Comparison of ENCODE assay signal across 16 cellular contexts in genomic region chr2:224968051-224968450, GRCh38.
DNase-seq lines count a peak whose midpoint lies in the region; ATAC-seq and TF ChIP-seq lines count a peak whose summit lies in the region.
"Had no signal": no experiment of that assay in that cellular context is flagged by ENCODE, and none has a peak within 500 bp of the region (broad histone marks: within the 10 kb centered on the region; RNA-seq: fewer than 3 reads in every experiment).

No MANE protein-coding gene starts in this region.

- TF ChIP-seq CTCF in activated CD8-positive, alpha-beta T cell treated with anti-CD3 and anti-CD28 coated beads for 36 hours (IDR thresholded peaks at IDR 0.05): no peak
- no peak for TF ChIP-seq CTCF in fibroblast of lung (conservative IDR thresholded peaks at IDR 0.05 in 1 of 2, IDR thresholded peaks at IDR 0.05 in 1 of 2; ENCODE audit: low read depth in 1 of 2, low read length in 2 of 2)

- peaks cover 2% of the 10 kb centered on the region for H3K79me2 ChIP-seq in fibroblast of lung (ENCODE audit: control insufficient read depth, insufficient read depth, low read length)

- no peak overlapping the region for H3K4me3 ChIP-seq in fibroblast of lung (replicated peaks in 1 of 4; ENCODE audit: control extremely low read depth in 1 of 4, insufficient read depth in 1 of 4, low read depth in 3 of 4, low read length in 4 of 4)
- H3K4me3 ChIP-seq: K562 had no signal

- H3K27ac ChIP-seq in fibroblast of lung (ENCODE audit: insufficient read depth, low read length): no peak overlapping the region
- H3K27ac ChIP-seq: neutrophil had no signal

- intact Hi-C loops in activated CD8-positive, alpha-beta T cell treated with anti-CD3 and anti-CD28 coated beads for 36 hours (cut with micrococcal nuclease): loop anchor here (2.0 kb wide), 1 partner anchor 15 kb away; no protein-coding TSS in a partner anchor

- H2AFZ ChIP-seq in fibroblast of lung (ENCODE audit: low read length): no peak overlapping the region

- H3K4me3 Mint-ChIP-seq in activated CD8-positive, alpha-beta T cell treated with anti-CD3 and anti-CD28 coated beads for 36 hours: no peak overlapping the region
- H3K4me3 Mint-ChIP-seq in activated CD8-positive, alpha-beta T cell treated with anti-CD3 and anti-CD28 coated beads, Interleukin-2, amount 10 ng/mL, durations not matched to agents 7 days and 5 days: no peak overlapping the region
- H3K4me3 Mint-ChIP-seq in activated T-helper 17 cell treated with anti-CD3 and anti-CD28 coated beads, Interleukin-2, amount 50 U/mL, for 72 hours: peak overlapping the region; percentile 53
- peak overlapping the region; percentile 33 to 49 for H3K4me3 Mint-ChIP-seq in stimulated activated naive CD8-positive, alpha-beta T cell treated with anti-CD3 and anti-CD28 coated beads, Interleukin-15, amount 100 ng/mL, for 72 hours
- H3K4me3 Mint-ChIP-seq: T-helper 1 cell treated with Interleukin-12 subunit alpha and Interleukin-12 subunit beta and Interleukin-4 antibody, amounts not matched to agents 30 μg/mL and 1 μg/mL, for 36 hours had no signal

- peaks cover 24% of the 10 kb centered on the region for H3K36me3 Mint-ChIP-seq in activated CD8-positive, alpha-beta T cell treated with anti-CD3 and anti-CD28 coated beads for 36 hours (ENCODE audit: low read depth)
- H3K36me3 Mint-ChIP-seq in activated CD8-positive, alpha-beta T cell treated with anti-CD3 and anti-CD28 coated beads, Interleukin-2, amount 10 ng/mL, durations not matched to agents 7 days and 5 days (ENCODE audit: low read depth): peaks cover 34% of the 10 kb centered on the region
- H3K36me3 Mint-ChIP-seq in activated T-helper 17 cell treated with anti-CD3 and anti-CD28 coated beads, Interleukin-2, amount 50 U/mL, for 72 hours (ENCODE audit: low read depth): peaks cover 18% of the 10 kb centered on the region

- H3K27ac Mint-ChIP-seq in activated CD8-positive, alpha-beta T cell treated with anti-CD3 and anti-CD28 coated beads for 36 hours: peak overlapping the region; percentile 53
- H3K27ac Mint-ChIP-seq in activated CD8-positive, alpha-beta T cell treated with anti-CD3 and anti-CD28 coated beads, Interleukin-2, amount 10 ng/mL, durations not matched to agents 7 days and 5 days: no peak overlapping the region
- peak overlapping the region; percentile 47 for H3K27ac Mint-ChIP-seq in activated T-helper 17 cell treated with anti-CD3 and anti-CD28 coated beads, Interleukin-2, amount 50 U/mL, for 72 hours
- H3K27ac Mint-ChIP-seq in stimulated activated naive CD8-positive, alpha-beta T cell treated with anti-CD3 and anti-CD28 coated beads, Interleukin-15, amount 100 ng/mL, for 72 hours: peak overlapping the region in 1 of 2 donors; percentile 82
- H3K27ac Mint-ChIP-seq: T-helper 1 cell treated with Interleukin-12 subunit alpha and Interleukin-12 subunit beta and Interleukin-4 antibody, amounts not matched to agents 30 μg/mL and 1 μg/mL, for 36 hours had no signal

- ATAC-seq in activated CD8-positive, alpha-beta T cell treated with anti-CD3 and anti-CD28 coated beads for 36 hours: no peak
- no peak for ATAC-seq in activated CD8-positive, alpha-beta T cell treated with anti-CD3 and anti-CD28 coated beads, Interleukin-2, amount 10 ng/mL, durations not matched to agents 7 days and 5 days
- ATAC-seq in activated T-helper 17 cell treated with anti-CD3 and anti-CD28 coated beads, Interleukin-2, amount 50 U/mL, for 72 hours (replicated peaks): no peak
- ATAC-seq in stimulated activated naive CD8-positive, alpha-beta T cell treated with anti-CD3 and anti-CD28 coated beads, Interleukin-15, amount 100 ng/mL, for 72 hours: no peak
- ATAC-seq in left lobe of liver: no peak
- ATAC-seq in GM18907 (IDR thresholded peaks at IDR 0.05; ENCODE audit: unreplicated experiment): no peak
- ATAC-seq in GM21526 (IDR thresholded peaks at IDR 0.05; ENCODE audit: low FRiP score, unreplicated experiment): no peak
- ATAC-seq: K562, right cardiac atrium had no signal

- no peaks in the 10 kb centered on the region for H3K27me3 ChIP-seq in fibroblast of lung (ENCODE audit: control insufficient read depth, insufficient read depth, low read length)
- H3K27me3 ChIP-seq: neutrophil had no signal

- H3K27me3 Mint-ChIP-seq in activated CD8-positive, alpha-beta T cell treated with anti-CD3 and anti-CD28 coated beads for 36 hours: no peaks in the 10 kb centered on the region
- H3K27me3 Mint-ChIP-seq in activated CD8-positive, alpha-beta T cell treated with anti-CD3 and anti-CD28 coated beads, Interleukin-2, amount 10 ng/mL, durations not matched to agents 7 days and 5 days (ENCODE audit: low read depth): no peaks in the 10 kb centered on the region
- no peaks in the 10 kb centered on the region for H3K27me3 Mint-ChIP-seq in activated T-helper 17 cell treated with anti-CD3 and anti-CD28 coated beads, Interleukin-2, amount 50 U/mL, for 72 hours
- no peaks in the 10 kb centered on the region for H3K27me3 Mint-ChIP-seq in stimulated activated naive CD8-positive, alpha-beta T cell treated with anti-CD3 and anti-CD28 coated beads, Interleukin-15, amount 100 ng/mL, for 72 hours

- H3K4me1 Mint-ChIP-seq in activated CD8-positive, alpha-beta T cell treated with anti-CD3 and anti-CD28 coated beads for 36 hours (ENCODE audit: low read depth): peaks cover 59% of the 10 kb centered on the region
- H3K4me1 Mint-ChIP-seq in activated CD8-positive, alpha-beta T cell treated with anti-CD3 and anti-CD28 coated beads, Interleukin-2, amount 10 ng/mL, durations not matched to agents 7 days and 5 days (ENCODE audit: low read depth): peaks cover 50% of the 10 kb centered on the region
- peaks cover 44% of the 10 kb centered on the region for H3K4me1 Mint-ChIP-seq in activated T-helper 17 cell treated with anti-CD3 and anti-CD28 coated beads, Interleukin-2, amount 50 U/mL, for 72 hours
- H3K4me1 Mint-ChIP-seq in stimulated activated naive CD8-positive, alpha-beta T cell treated with anti-CD3 and anti-CD28 coated beads, Interleukin-15, amount 100 ng/mL, for 72 hours: peaks cover 79% of the 10 kb centered on the region

- CTCF ChIA-PET in activated CD8-positive, alpha-beta T cell treated with anti-CD3 and anti-CD28 coated beads for 36 hours (lab: Charles Lee): interaction anchor here (0.9 to 2.3 kb wide), 4 partner anchors 8 to 35 kb away, joined by 3 to 9 read pairs (median 6); no protein-coding TSS in a partner anchor
- CTCF ChIA-PET in activated CD8-positive, alpha-beta T cell treated with anti-CD3 and anti-CD28 coated beads, Interleukin-2, amount 10 ng/mL, durations not matched to agents 7 days and 5 days (lab: Charles Lee): interaction anchor here (0.9 to 1.5 kb wide), 5 partner anchors 8 to 73 kb away, joined by 3 to 7 read pairs (median 4); no protein-coding TSS in a partner anchor

- POLR2A ChIA-PET in activated CD8-positive, alpha-beta T cell treated with anti-CD3 and anti-CD28 coated beads for 36 hours (lab: Charles Lee): interaction anchor here (0.8 to 1.4 kb wide), 3 partner anchors 9 to 28 kb away, joined by 3 to 6 read pairs (median 3); no protein-coding TSS in a partner anchor
- POLR2A ChIA-PET in activated CD8-positive, alpha-beta T cell treated with anti-CD3 and anti-CD28 coated beads, Interleukin-2, amount 10 ng/mL, durations not matched to agents 7 days and 5 days (lab: Charles Lee): interaction anchor here (1.3 to 1.5 kb wide), 3 partner anchors 15 to 85 kb away, joined by 3 to 4 read pairs (median 3); no protein-coding TSS in a partner anchor

- no peaks in the 10 kb centered on the region for H3K9me3 ChIP-seq in fibroblast of lung (ENCODE audit: control insufficient read depth, insufficient read depth, low read depth, low read length)
- H3K9me3 ChIP-seq: neutrophil had no signal

- peak overlapping the region; percentile 62 for H3K4me2 ChIP-seq in fibroblast of lung (ENCODE audit: extremely low read depth, insufficient read depth, low read length)

- H3K9me3 Mint-ChIP-seq in activated CD8-positive, alpha-beta T cell treated with anti-CD3 and anti-CD28 coated beads for 36 hours: no peaks in the 10 kb centered on the region
- no peaks in the 10 kb centered on the region for H3K9me3 Mint-ChIP-seq in activated CD8-positive, alpha-beta T cell treated with anti-CD3 and anti-CD28 coated beads, Interleukin-2, amount 10 ng/mL, durations not matched to agents 7 days and 5 days (ENCODE audit: insufficient read depth)
- H3K9me3 Mint-ChIP-seq in activated T-helper 17 cell treated with anti-CD3 and anti-CD28 coated beads, Interleukin-2, amount 50 U/mL, for 72 hours: no peaks in the 10 kb centered on the region
- no peaks in the 10 kb centered on the region for H3K9me3 Mint-ChIP-seq in stimulated activated naive CD8-positive, alpha-beta T cell treated with anti-CD3 and anti-CD28 coated beads, Interleukin-15, amount 100 ng/mL, for 72 hours
- H3K9me3 Mint-ChIP-seq: T-helper 1 cell treated with Interleukin-12 subunit alpha and Interleukin-12 subunit beta and Interleukin-4 antibody, amounts not matched to agents 30 μg/mL and 1 μg/mL, for 36 hours had no signal

- H4K20me1 ChIP-seq in fibroblast of lung (ENCODE audit: control insufficient read depth, extremely low read depth, insufficient read depth, low read length): no peaks in the 10 kb centered on the region

- DNase-seq in activated CD8-positive, alpha-beta T cell treated with anti-CD3 and anti-CD28 coated beads for 36 hours: no peak
- no peak for DNase-seq in activated CD8-positive, alpha-beta T cell treated with anti-CD3 and anti-CD28 coated beads, Interleukin-2, amount 10 ng/mL, durations not matched to agents 7 days and 5 days
- DNase-seq in fibroblast of lung (ENCODE audit: low read depth in 2 of 2): no peak
- DNase-seq in stimulated activated naive CD8-positive, alpha-beta T cell treated with anti-CD3 and anti-CD28 coated beads, Interleukin-15, amount 100 ng/mL, for 72 hours: no peak
- DNase-seq in left lobe of liver (ENCODE audit: low spot score): no peak
- DNase-seq: mesendoderm; NCI-H1092 treated with DMSO at 0.1 percent for 48 hours; right cardiac atrium; stimulated activated CD4-positive, alpha-beta T cell treated with anti-CD3 and anti-CD28 coated beads, Interleukin-2, amount 100 ng/mL, for 48 hours; stimulated activated CD8-positive, alpha-beta memory T cell treated with anti-CD3 and anti-CD28 coated beads, Interleukin-4, amount 100 ng/mL, for 48 hours had no signal

- H3K4me1 ChIP-seq in fibroblast of lung (ENCODE audit: control insufficient read depth, extremely low read depth, insufficient read depth, low read length): peaks cover 3% of the 10 kb centered on the region

- H3K9ac ChIP-seq in fibroblast of lung (ENCODE audit: insufficient read depth, low read length): no peak overlapping the region

- no peaks in the 10 kb centered on the region for H3K36me3 ChIP-seq in fibroblast of lung (ENCODE audit: control insufficient read depth, insufficient read depth, low read length)
- H3K36me3 ChIP-seq: neutrophil had no signal

Comparison
In these comparisons a context has a peak if more than half of its experiments do, and no peak if none do; other contexts are left out.
1. H3K4me3 Mint-ChIP-seq: peak in activated T-helper 17 cell treated with anti-CD3 and anti-CD28 coated beads, Interleukin-2, amount 50 U/mL, for 72 hours (single experiment) and stimulated activated naive CD8-positive, alpha-beta T cell treated with anti-CD3 and anti-CD28 coated beads, Interleukin-15, amount 100 ng/mL, for 72 hours (2 of 2); none in activated CD8-positive, alpha-beta T cell treated with anti-CD3 and anti-CD28 coated beads for 36 hours (single experiment) and activated CD8-positive, alpha-beta T cell treated with anti-CD3 and anti-CD28 coated beads, Interleukin-2, amount 10 ng/mL, durations not matched to agents 7 days and 5 days (single experiment).